ENCODE assay signal across 9 cellular contexts in genomic region chr19:3506384-3507340, GRCh38. TPM values are rescaled to one million over a fixed set of nuclear protein-coding genes. Genes with fewer than 3 reads are reported as not detected.
DNase-seq lines count a peak whose midpoint lies in the region; ATAC-seq, FAIRE-seq and TF ChIP-seq lines count a peak whose summit lies in the region.
"Had no signal": no experiment of that assay in that cellular context is flagged by ENCODE, and none has a peak within 500 bp of the region (broad histone marks: within the 10 kb centered on the region; RNA-seq: fewer than 3 reads in every experiment).

No MANE protein-coding gene starts in this region.

- H3K4me1 Mint-ChIP-seq in stimulated activated memory B cell treated with anti-CD40 and anti-IgM and Interleukin-4, amounts not matched to agents 10 μg/mL and 1 μg/mL and 100 μg/mL, for 72 hours, result peaks cover 49% of the 10 kb centered on the region

- H3K9me3 Mint-ChIP-seq in stimulated activated memory B cell treated with anti-CD40 and anti-IgM and Interleukin-4, amounts not matched to agents 10 μg/mL and 1 μg/mL and 100 μg/mL, for 72 hours, result no peaks in the 10 kb centered on the region

- ATAC-seq in GM21717 (IDR thresholded peaks at IDR 0.05; ENCODE audit: unreplicated experiment) (peak; percentile 31), HG02885 (IDR thresholded peaks at IDR 0.05; ENCODE audit: poor library complexity, unreplicated experiment) (no peak), GM18498 (IDR thresholded peaks at IDR 0.05; ENCODE audit: unreplicated experiment) (no peak)
- ATAC-seq in stimulated activated memory B cell treated with anti-CD40 and anti-IgM and Interleukin-4, amounts not matched to agents 10 μg/mL and 1 μg/mL and 100 μg/mL, for 72 hours, result peak; percentile 2

- peaks cover 19% of the 10 kb centered on the region for H3K36me3 Mint-ChIP-seq in stimulated activated memory B cell treated with anti-CD40 and anti-IgM and Interleukin-4, amounts not matched to agents 10 μg/mL and 1 μg/mL and 100 μg/mL, for 72 hours

- peak overlapping the region; percentile 85 for H3K4me3 ChIP-seq in bronchial epithelial cell (ENCODE audit: low read depth, low read length)

- H3K27me3 ChIP-seq in bronchial epithelial cell (ENCODE audit: control insufficient read depth, insufficient read depth, low read length), result no peaks in the 10 kb centered on the region

- peak overlapping the region; percentile 82 for H3K27ac Mint-ChIP-seq in stimulated activated memory B cell treated with anti-CD40 and anti-IgM and Interleukin-4, amounts not matched to agents 10 μg/mL and 1 μg/mL and 100 μg/mL, for 72 hours

- H3K4me3 Mint-ChIP-seq in stimulated activated memory B cell treated with anti-CD40 and anti-IgM and Interleukin-4, amounts not matched to agents 10 μg/mL and 1 μg/mL and 100 μg/mL, for 72 hours, result peak overlapping the region; percentile 95

- TF ChIP-seq CTCF in bronchial epithelial cell (IDR thresholded peaks at IDR 0.05; ENCODE audit: insufficient read depth, low read length, severe bottlenecking), result no peak

- FAIRE-seq in bronchial epithelial cell (lab: Jason Lieb, UNC), result no peak

- peak; percentile 27 for DNase-seq in COLO668 (lab: John Stamatoyannopoulos, UW; ENCODE audit: unreplicated experiment)
- DNase-seq in RPMI8226, result peak; percentile 24
- DNase-seq in bronchial epithelial cell (ENCODE audit: low read depth), result no peak
- DNase-seq in left kidney (ENCODE audit: low read depth, low spot score), result peak; percentile 52

- no peaks in the 10 kb centered on the region for H3K27me3 Mint-ChIP-seq in stimulated activated memory B cell treated with anti-CD40 and anti-IgM and Interleukin-4, amounts not matched to agents 10 μg/mL and 1 μg/mL and 100 μg/mL, for 72 hours

- H3K36me3 ChIP-seq in bronchial epithelial cell (ENCODE audit: control insufficient read depth, insufficient read depth, low read length), result peaks cover 9% of the 10 kb centered on the region

RNA-seq across cellular contexts. Expression of gene FZR1, which starts 0.6 kb away (rescaled TPM):
- 22.7 and 25.5 TPM in 2 replicates for total RNA-seq in bronchial epithelial cell

RNA-seq across cellular contexts. Expression of gene DOHH, which starts 6.2 kb away (rescaled TPM):
- 17.1 and 20.1 TPM in 2 replicates for total RNA-seq in bronchial epithelial cell

RNA-seq across cellular contexts. Expression of gene SMIM44, which starts 23.4 kb away (rescaled TPM):
- not detected in 2 replicates for total RNA-seq in bronchial epithelial cell
- total RNA-seq: NCI-H460 had no signal

RNA-seq across cellular contexts. Expression of gene SMIM24, which starts 26.3 kb away (rescaled TPM):
- total RNA-seq in bronchial epithelial cell, result not detected in 2 replicates
- total RNA-seq: NCI-H460 had no signal

RNA-seq across cellular contexts. Expression of gene TEKTIP1, which starts 32.3 kb away (rescaled TPM):
- total RNA-seq in bronchial epithelial cell, result not detected in 2 replicates
- total RNA-seq: NCI-H460 had no signal

Comparison
In these comparisons a context has a peak if more than half of its experiments do, and no peak if none do; other contexts are left out.
1. ATAC-seq: peak in GM21717 (single experiment) and stimulated activated memory B cell treated with anti-CD40 and anti-IgM and Interleukin-4, amounts not matched to agents 10 μg/mL and 1 μg/mL and 100 μg/mL, for 72 hours (single experiment); none in HG02885 (single experiment) and GM18498 (single experiment).